Comparison of ENCODE assay signal across 8 cellular contexts in the genomic region with DNA sequence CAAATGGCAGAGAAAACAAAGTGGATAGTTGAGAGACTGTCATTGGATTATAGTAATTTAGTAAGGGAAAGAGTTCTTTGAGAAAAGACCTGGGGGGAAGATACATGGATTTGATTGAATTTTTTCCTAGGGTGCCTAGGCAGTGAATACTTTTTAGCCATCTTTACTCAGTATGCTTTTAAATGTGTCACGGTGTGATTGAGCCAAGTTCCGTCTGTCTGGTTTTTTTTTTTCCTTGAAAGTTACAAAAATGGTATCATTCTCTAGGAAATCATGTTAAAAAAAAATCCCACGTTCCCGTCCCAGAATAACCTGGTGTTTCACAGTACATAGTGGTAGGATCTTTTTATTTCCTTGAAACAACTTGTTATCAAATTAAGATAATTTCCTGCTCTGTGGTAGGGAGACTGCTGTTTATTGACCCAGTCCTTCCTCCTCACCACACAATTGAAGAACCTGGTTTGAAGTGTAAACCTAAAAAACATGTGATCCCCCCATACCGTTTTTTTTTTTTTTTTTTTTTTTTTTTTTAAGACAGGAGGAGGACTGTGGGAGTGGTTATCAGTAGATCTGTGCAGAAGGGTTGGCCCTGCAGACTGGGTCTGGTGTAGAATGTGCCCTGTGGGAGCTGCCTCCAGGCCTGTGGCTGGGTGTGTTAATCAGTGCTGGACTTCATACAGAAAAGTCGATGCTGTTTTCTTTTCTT. TPM values are rescaled to one million over a fixed set of nuclear protein-coding genes. Genes with fewer than 3 reads are reported as not detected.
DNase-seq lines count a peak whose midpoint lies in the region; ATAC-seq, FAIRE-seq and TF ChIP-seq lines count a peak whose summit lies in the region.

No MANE protein-coding gene starts in this region.

- peaks cover 62% of the 10 kb centered on the region for H3K4me1 Mint-ChIP-seq in activated T-cell treated with anti-CD3 and anti-CD28 coated beads, Interleukin-2, amount 50 U/mL, for 72 hours (ENCODE audit: low read depth)

- TF ChIP-seq RAD21 in K562 (CRISPR knock-in tag; conservative IDR thresholded peaks at IDR 0.05 in 1 of 2, IDR thresholded peaks at IDR 0.05 in 1 of 2): no peak

- peaks cover 4% of the 10 kb centered on the region in 2 donors for H3K9me3 Mint-ChIP-seq in activated T-cell treated with anti-CD3 and anti-CD28 coated beads, Interleukin-2, amount 50 U/mL, for 72 hours

- peaks cover 7 to 33% of the 10 kb centered on the region in 2 donors for H3K36me3 Mint-ChIP-seq in activated T-cell treated with anti-CD3 and anti-CD28 coated beads, Interleukin-2, amount 50 U/mL, for 72 hours (ENCODE audit: insufficient read depth in 2 of 2)

- H3K27me3 Mint-ChIP-seq in activated T-cell treated with anti-CD3 and anti-CD28 coated beads, Interleukin-2, amount 50 U/mL, for 72 hours (ENCODE audit: low read depth): no peaks in the 10 kb centered on the region

- no peak for DNase-seq in activated T-cell treated with anti-CD3 and anti-CD28 coated beads, Interleukin-2, amount 50 U/mL, for 72 hours
- DNase-seq in activated T-cell treated with anti-CD3 and anti-CD28 coated beads, Interleukin-2, amount 50 U/mL, for 1 hour: no peak
- DNase-seq in K562 (ENCODE audit: extremely low read depth in 1 of 4, low spot score in 3 of 4): peak; percentile 18 to 43 (median 32)
- DNase-seq in lower lobe of right lung: no peak
- DNase-seq in upper lobe of right lung: no peak
- no peak for DNase-seq in GDM1 (lab: John Stamatoyannopoulos, UW)
- no peak for DNase-seq in GM23248
- no peak for DNase-seq in hippocampal formation (lab: John Stamatoyannopoulos, UW)

- H3K4me2 ChIP-seq in K562 (ENCODE audit: insufficient read depth, low read length) (no peak overlapping the region), GM23248 (ENCODE audit: unreplicated experiment) (no peak overlapping the region)

- CTCF ChIA-PET in K562 (lab: Yijun Ruan, JAX; ENCODE audit: low intra/inter-chr PET ratio): no interaction called here

- TF ChIP-seq CTCF in K562 (IDR thresholded peaks at IDR 0.05 in 2 of 3, conservative IDR thresholded peaks at IDR 0.05 in 1 of 3; ENCODE audit: insufficient read depth in 2 of 3, low read depth in 1 of 3, low read length in 3 of 3) (no peak), lower lobe of right lung (IDR thresholded peaks at IDR 0.05) (no peak), upper lobe of right lung (IDR thresholded peaks at IDR 0.05) (no peak)

- 2% methylated on average over 6 of the region's 6 CpGs for WGBS in K562 (ENCODE audit: insufficient coverage, low coverage, missing lambda C conversion rate)
- 33 to 36% methylated on average over 6 of the region's 6 CpGs for WGBS in GM23248 (ENCODE audit: low coverage in 1 of 2, low lambda C conversion rate in 2 of 2, missing lambda C conversion rate in 2 of 2), 2 experiments

- peak overlapping the region; percentile 2 to 60 for H3K4me3 Mint-ChIP-seq in activated T-cell treated with anti-CD3 and anti-CD28 coated beads, Interleukin-2, amount 50 U/mL, for 72 hours

- no peaks in the 10 kb centered on the region for H3K9me2 ChIP-seq in GM23248 (ENCODE audit: insufficient read depth)

- H3K9me3 ChIP-seq in K562 (replicated peaks; ENCODE audit: control insufficient read depth, insufficient read depth, low read depth, low read length) (peaks cover 2% of the 10 kb centered on the region; the same call in 1 of the 2 replicates), lower lobe of right lung (peaks cover 15% of the 10 kb centered on the region), upper lobe of right lung (no peaks in the 10 kb centered on the region), GM23248 (ENCODE audit: low read depth) (peaks cover 18% of the 10 kb centered on the region)

- H3K4me3 ChIP-seq in K562 (no peak overlapping the region), lower lobe of right lung (no peak overlapping the region), upper lobe of right lung (no peak overlapping the region), GM23248 (no peak overlapping the region)

- peak in 1 of 2 donors; percentile 52 for ATAC-seq in activated T-cell treated with anti-CD3 and anti-CD28 coated beads, Interleukin-2, amount 50 U/mL, for 72 hours (replicated peaks in 1 of 2)
- ATAC-seq in K562 (peak; percentile 85), lower lobe of right lung (peak; percentile 58 to 76), upper lobe of right lung (peak; percentile 64)

- H3K9ac ChIP-seq in K562 (ENCODE audit: insufficient read depth in 1 of 2, low read depth in 2 of 2, low read length in 2 of 2) (no peak overlapping the region), GM23248 (no peak overlapping the region)

- no peak for TF ChIP-seq EP300 in K562 (IDR thresholded peaks at IDR 0.05; ENCODE audit: low read length)

- H3K27ac Mint-ChIP-seq in activated T-cell treated with anti-CD3 and anti-CD28 coated beads, Interleukin-2, amount 50 U/mL, for 72 hours: peak overlapping the region; percentile 91

- H4K20me1 ChIP-seq in K562 (replicated peaks; ENCODE audit: control insufficient read depth, insufficient read depth, low read length) (no peaks in the 10 kb centered on the region), GM23248 (ENCODE audit: insufficient read depth) (no peaks in the 10 kb centered on the region)

- TF ChIP-seq POLR2A in K562 (conservative IDR thresholded peaks at IDR 0.05): no peak

- intact Hi-C loops in K562 (cut with micrococcal nuclease) (no loop called here), lower lobe of right lung (cut with DNase I) (no loop called here), upper lobe of right lung (cut with DNase I) (no loop called here)

- peaks cover 22% of the 10 kb centered on the region for H3F3A ChIP-seq in GM23248 (ENCODE audit: insufficient read depth)

- H2AFZ ChIP-seq in K562 (ENCODE audit: low read depth, low read length): no peak overlapping the region
- H2AFZ ChIP-seq in GM23248: no peak overlapping the region

- in situ Hi-C loops in K562 (cut with MboI): no loop called here
- in situ Hi-C loops in GM23248 (cut with MboI): no loop called here

- H3K79me2 ChIP-seq in K562 (ENCODE audit: control insufficient read depth, insufficient read depth, low read length) (peaks cover 4% of the 10 kb centered on the region; the same call in 1 of the 3 replicates), GM23248 (ENCODE audit: insufficient read depth) (no peaks in the 10 kb centered on the region)

- H3K27me3 ChIP-seq in K562 (ENCODE audit: control insufficient read depth in 2 of 2, insufficient read depth in 2 of 2, low read length in 2 of 2) (no peaks in the 10 kb centered on the region), lower lobe of right lung (ENCODE audit: low read depth) (no peaks in the 10 kb centered on the region), upper lobe of right lung (no peaks in the 10 kb centered on the region), GM23248 (replicated peaks; ENCODE audit: insufficient read depth) (no peaks in the 10 kb centered on the region)

- POLR2A ChIA-PET in K562 (lab: Yijun Ruan, JAX): no interaction called here

- no peaks in the 10 kb centered on the region for H3K9me1 ChIP-seq in K562 (ENCODE audit: control insufficient read depth, insufficient read depth, low read length)

- FAIRE-seq in K562 (lab: Jason Lieb, UNC): peak; percentile 65

- H3K36me3 ChIP-seq in K562 (ENCODE audit: control insufficient read depth, insufficient read depth, low read length): peaks cover 7% of the 10 kb centered on the region; the same call in 2 of the 3 replicates
- peaks cover 6% of the 10 kb centered on the region for H3K36me3 ChIP-seq in lower lobe of right lung
- H3K36me3 ChIP-seq in upper lobe of right lung: no peaks in the 10 kb centered on the region
- H3K36me3 ChIP-seq in GM23248 (ENCODE audit: low read depth): no peaks in the 10 kb centered on the region; the same call in 1 of the 2 replicates

- peaks cover 7 to 12% of the 10 kb centered on the region in 2 experiments; a peak in 3 of 5 replicates for H3K4me1 ChIP-seq in K562 (replicated peaks in 1 of 2; ENCODE audit: control insufficient read depth in 2 of 2, insufficient read depth in 2 of 2, low read length in 2 of 2)
- H3K4me1 ChIP-seq in lower lobe of right lung: peaks cover 40% of the 10 kb centered on the region
- H3K4me1 ChIP-seq in upper lobe of right lung: peaks cover 33% of the 10 kb centered on the region
- H3K4me1 ChIP-seq in GM23248 (ENCODE audit: insufficient read depth): peaks cover 13% of the 10 kb centered on the region

- BruUV-seq in K562 (replicated peaks; lab: Mats Ljungman, UMichigan): no TSS peak

- H3K27ac ChIP-seq in K562 (ENCODE audit: extremely low read depth, low read depth, low read length) (no peak overlapping the region), lower lobe of right lung (no peak overlapping the region), upper lobe of right lung (no peak overlapping the region), GM23248 (no peak overlapping the region)

TF ChIP-seq in K562, 482 proteins besides CTCF, POLR2A, EP300 and RAD21:
- peak; percentile 31 for TF ChIP-seq CBFA2T3 (IDR thresholded peaks at IDR 0.05)
- TF ChIP-seq PRPF4 (IDR thresholded peaks at IDR 0.05; ENCODE audit: insufficient read depth, low read depth, low read length, poor library complexity, severe bottlenecking): no peak
- peak; percentile 67; the same call in 1 of the 2 replicates for TF ChIP-seq ZNF384 (IDR thresholded peaks at IDR 0.05; ENCODE audit: low read depth, low read length)

RNA-seq across cellular contexts. Expression of gene DGKD, which starts 55.1 kb away (rescaled TPM):
- total RNA-seq in activated T-cell treated with anti-CD3 and anti-CD28 coated beads, Interleukin-2, amount 50 U/mL, for 72 hours: 10 to 100 TPM; 78.0 to 94.4 TPM
- total RNA-seq in K562 (2011; cell fraction: chromatin; rRNA removed; ENCODE audit: low replicate concordance): 163 and 241 TPM in 2 replicates
- total RNA-seq in K562 (2011; cell fraction: nucleolus; rRNA removed): 70.9 and 79.1 TPM in 2 replicates
- 80.4 and 94.8 TPM in 2 replicates for total RNA-seq in K562 (2011; cell fraction: nucleoplasm; rRNA removed)
- total RNA-seq in K562 (2014; rRNA removed): 7.9 and 11.1 TPM in 2 replicates
- total RNA-seq in K562 (2014; rRNA removed; fragmentation: Illumina TruSeq; extraction: Trizol): 10.6 and 13.4 TPM in 2 replicates
- 9.4 and 9.5 TPM in 2 replicates for total RNA-seq in K562 (2015; rRNA removed; fragmentation: Illumina TruSeq; extraction: Trizol)
- 22.8 and 29.5 TPM in 2 replicates for total RNA-seq in K562 (2021)
- polyA plus RNA-seq in K562 (2011; rRNA removed): 18.5 and 21.9 TPM in 2 replicates
- polyA plus RNA-seq in K562 (2011; cell fraction: cytosol; rRNA removed): 8.9 and 9.0 TPM in 2 replicates
- 107 and 120 TPM in 2 replicates for polyA plus RNA-seq in K562 (2011; cell fraction: nucleus; rRNA removed)
- polyA plus RNA-seq in K562 (2012): 16.7 and 18.9 TPM in 2 replicates
- 13.8 and 15.4 TPM in 2 replicates for polyA plus RNA-seq in K562 (2014; fragmentation: Illumina TruSeq; extraction: Trizol)
- under 1 TPM; 0.52 to 0.66 TPM for polyA plus RNA-seq in K562 (2014; fragmentation: Nextera tagmentation; extraction: Ambion mirVana)
- polyA plus RNA-seq in K562 (2014; rRNA removed): 18.2 and 18.6 TPM in 2 replicates
- 26.1 and 43.5 TPM in 2 replicates for polyA minus RNA-seq in K562 (2011; rRNA and poly(A)+ RNA removed)
- polyA minus RNA-seq in K562 (2011; cell fraction: cytosol; rRNA and poly(A)+ RNA removed): 10.3 and 13.8 TPM in 2 replicates
- polyA minus RNA-seq in K562 (2011; cell fraction: nucleus; rRNA and poly(A)+ RNA removed): 19.5 and 27.5 TPM in 2 replicates
- 69.3 TPM for total RNA-seq in lower lobe of right lung
- 86.7 TPM for total RNA-seq in upper lobe of right lung
- 4.0 and 5.1 TPM in 2 replicates for total RNA-seq in GM23248 (2014; rRNA removed; shearing (Covaris generic))
- 2.7 and 3.9 TPM in 2 replicates for polyA plus RNA-seq in GM23248 (2016; fragmentation: Nextera tagmentation; extraction: Ambion mirVana)

Comparison
In these comparisons a context has a peak if more than half of its experiments do, and no peak if none do; other contexts are left out.
1. DNase-seq: peak in K562 (4 of 4); none in activated T-cell treated with anti-CD3 and anti-CD28 coated beads, Interleukin-2, amount 50 U/mL, for 72 hours (0 of 2), activated T-cell treated with anti-CD3 and anti-CD28 coated beads, Interleukin-2, amount 50 U/mL, for 1 hour (single experiment), lower lobe of right lung (single experiment), upper lobe of right lung (single experiment), GDM1 (single experiment), GM23248 (single experiment) and hippocampal formation (0 of 2).